In genomic region chr2:28155627-28156026, GRCh38 we compare ENCODE assay signal across 8 cellular contexts.
DNase-seq lines count a peak whose midpoint lies in the region; ATAC-seq and TF ChIP-seq lines count a peak whose summit lies in the region.

No MANE protein-coding gene starts in this region.

- peaks cover 13% of the 10 kb centered on the region; the same call in 1 of the 2 replicates for H3K9me3 ChIP-seq in PC-3 (ENCODE audit: low read length)
- peaks cover 4 to 31% (median 21%) of the 10 kb centered on the region in 8 donors for H3K9me3 ChIP-seq in spleen

- peak; percentile 80 for TF ChIP-seq CTCF in PC-3 (conservative IDR thresholded peaks at IDR 0.05; ENCODE audit: low read depth, low read length)
- peak; percentile 59 for TF ChIP-seq CTCF in fibroblast of pulmonary artery (IDR thresholded peaks at IDR 0.05; ENCODE audit: low read length, missing control alignments)
- TF ChIP-seq CTCF in spleen (IDR thresholded peaks at IDR 0.05 in 8 of 11, conservative IDR thresholded peaks at IDR 0.05 in 3 of 11), result peak in 3 of 11 experiments; percentile 31 to 39 (median 34)

- H3K4me1 ChIP-seq in PC-3 (ENCODE audit: insufficient read depth, low read length) (no peaks in the 10 kb centered on the region), spleen (no peaks in the 10 kb centered on the region)

- no peaks in the 10 kb centered on the region for H3K27me3 ChIP-seq in PC-3 (ENCODE audit: low read length)
- H3K27me3 ChIP-seq in spleen (replicated peaks in 1 of 7), result no peaks in the 10 kb centered on the region

- POLR2A ChIA-PET in PC-3 (lab: Charles Lee; ENCODE audit: unreplicated experiment), result no interaction called here

- H2AFZ ChIP-seq in PC-3 (ENCODE audit: low read length), result no peak overlapping the region

- no peaks in the 10 kb centered on the region for H3F3A ChIP-seq in PC-3 (ENCODE audit: low read length, unreplicated experiment)

- no peaks in the 10 kb centered on the region for H3K79me2 ChIP-seq in PC-3 (ENCODE audit: low read length)

- H3K27ac ChIP-seq in PC-3 (ENCODE audit: low read length) (no peak overlapping the region), spleen (no peak overlapping the region)

- peak; percentile 8 for DNase-seq in stimulated activated CD4-positive, alpha-beta T cell treated with anti-CD3 and anti-CD28 coated beads, Interleukin-15, amount 100 ng/mL, for 24 hours
- DNase-seq in stimulated activated CD4-positive, alpha-beta T cell treated with anti-CD3 and anti-CD28 coated beads, Interleukin-1b, Interleukin-23, amount 100 ng/mL, for 48 hours, result no peak
- DNase-seq in PC-3, result peak; percentile 28
- DNase-seq in fibroblast of pulmonary artery (ENCODE audit: low read depth), result peak; percentile 28
- DNase-seq in DMS114 treated with DMSO at 0.1 percent for 48 hours (lab: John Stamatoyannopoulos, UW; ENCODE audit: unreplicated experiment), result no peak
- no peak for DNase-seq in activated CD4-positive, CD25-positive, alpha-beta regulatory T cell (lab: John Stamatoyannopoulos, UW)
- DNase-seq in spleen, result no peak

- H3K9ac ChIP-seq in PC-3 (ENCODE audit: low read length), result no peak overlapping the region

- 78 to 90% (median 83%) methylated on average over 1 of the region's 1 CpG for WGBS in spleen, 5 donors

- BruUV-seq in PC-3 (replicated peaks; lab: Mats Ljungman, UMichigan), result no TSS peak

- H3K4me2 ChIP-seq in PC-3 (ENCODE audit: low read length), result no peak overlapping the region

- H3K4me3 ChIP-seq in PC-3 (ENCODE audit: low read length) (no peak overlapping the region), fibroblast of pulmonary artery (replicated peaks; ENCODE audit: low read depth, low read length) (no peak overlapping the region), spleen (no peak overlapping the region)

- TF ChIP-seq POLR2A in spleen (IDR thresholded peaks at IDR 0.05), result no peak

- intact Hi-C loops in PC-3 (cut with micrococcal nuclease), result no loop called here
- intact Hi-C loops in spleen (cut with DNase I; ENCODE audit: low total_unique reads), result no loop called here

- ATAC-seq in PC-3, result no peak
- ATAC-seq in HG03175 (IDR thresholded peaks at IDR 0.05; ENCODE audit: unreplicated experiment), result no peak

- no peaks in the 10 kb centered on the region for H3K9me2 ChIP-seq in PC-3 (replicated peaks; ENCODE audit: low read length)

- H3K36me3 ChIP-seq in PC-3 (ENCODE audit: low read depth, low read length) (peaks cover 7% of the 10 kb centered on the region; the same call in 1 of the 2 replicates), spleen (peaks cover 0 to 61% (median 0%) of the 10 kb centered on the region in 6 donors)

- CTCF ChIA-PET in PC-3 (lab: Charles Lee), result no interaction called here

- H4K20me1 ChIP-seq in PC-3 (ENCODE audit: low read length), result no peaks in the 10 kb centered on the region

Comparison
In these comparisons a context has a peak if more than half of its experiments do, and no peak if none do; other contexts are left out.
1. DNase-seq: peak in stimulated activated CD4-positive, alpha-beta T cell treated with anti-CD3 and anti-CD28 coated beads, Interleukin-15, amount 100 ng/mL, for 24 hours (single experiment), PC-3 (single experiment) and fibroblast of pulmonary artery (single experiment); none in stimulated activated CD4-positive, alpha-beta T cell treated with anti-CD3 and anti-CD28 coated beads, Interleukin-1b, Interleukin-23, amount 100 ng/mL, for 48 hours (single experiment), DMS114 treated with DMSO at 0.1 percent for 48 hours (single experiment), activated CD4-positive, CD25-positive, alpha-beta regulatory T cell (0 of 4) and spleen (single experiment).